Comparison of ENCODE assay signal across 16 cellular contexts in the genomic region with DNA sequence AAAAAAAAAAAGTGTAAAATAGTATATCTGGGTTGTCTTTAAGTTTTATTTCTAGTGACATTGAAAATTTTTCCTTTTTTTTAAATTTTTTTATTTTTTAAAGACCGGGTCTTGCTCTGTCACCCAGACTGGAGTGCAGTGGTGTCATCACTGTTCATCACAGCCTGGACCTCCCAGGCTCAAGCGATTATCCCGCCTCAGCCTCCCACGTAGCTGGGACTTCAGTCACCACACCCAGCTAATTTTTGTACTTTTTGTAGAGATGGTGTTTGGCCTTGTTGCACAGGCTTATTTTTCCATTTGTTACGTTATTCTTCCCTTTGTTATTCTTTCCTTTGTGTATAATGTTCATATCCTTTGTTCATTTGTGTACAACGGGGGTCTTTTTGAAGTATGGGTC. TPM values are rescaled to one million over a fixed set of nuclear protein-coding genes. Genes with fewer than 3 reads are reported as not detected.
DNase-seq lines count a peak whose midpoint lies in the region; ATAC-seq and TF ChIP-seq lines count a peak whose summit lies in the region.
"Had no signal": no experiment of that assay in that cellular context is flagged by ENCODE, and none has a peak within 500 bp of the region (broad histone marks: within the 10 kb centered on the region; RNA-seq: fewer than 3 reads in every experiment).

No MANE protein-coding gene starts in this region.

- H3K27me3 Mint-ChIP-seq in activated CD4-positive, alpha-beta T cell treated with anti-CD3 and anti-CD28 coated beads, Interleukin-2, amount 10 ng/mL, durations not matched to agents 7 days and 5 days: no peaks in the 10 kb centered on the region
- no peaks in the 10 kb centered on the region for H3K27me3 Mint-ChIP-seq in T-cell

- H3K27me3 ChIP-seq in effector memory CD4-positive, alpha-beta T cell (replicated peaks; ENCODE audit: control insufficient read depth, insufficient read depth, low read length, poor library complexity, severe bottlenecking): no peaks in the 10 kb centered on the region
- H3K27me3 ChIP-seq: cardiac muscle cell, left lung had no signal

- H3K27ac ChIP-seq in effector memory CD4-positive, alpha-beta T cell (ENCODE audit: insufficient read depth, low read length, poor library complexity, severe bottlenecking): peak overlapping the region; percentile 85
- H3K27ac ChIP-seq in skin epidermis: peak overlapping the region in 11 of 21 experiments; percentile 8 to 86 (median 52)
- H3K27ac ChIP-seq: cardiac muscle cell had no signal

- H3K4me3 ChIP-seq in effector memory CD4-positive, alpha-beta T cell (ENCODE audit: insufficient read depth, low read depth, low read length, poor library complexity, severe bottlenecking): no peak overlapping the region
- no peak overlapping the region for H3K4me3 ChIP-seq in skin epidermis
- H3K4me3 ChIP-seq: cardiac muscle cell, left lung had no signal

- H3K27ac Mint-ChIP-seq in activated CD4-positive, alpha-beta T cell treated with anti-CD3 and anti-CD28 coated beads, Interleukin-2, amount 10 ng/mL, durations not matched to agents 7 days and 5 days: peak overlapping the region; percentile 89
- H3K27ac Mint-ChIP-seq in T-cell: peak overlapping the region; percentile 86 to 96

- no peak for DNase-seq in activated CD4-positive, alpha-beta T cell treated with anti-CD3 and anti-CD28 coated beads, Interleukin-2, amount 10 ng/mL, durations not matched to agents 7 days and 5 days
- DNase-seq in activated CD4-positive, alpha-beta T cell treated with anti-CD3 and anti-CD28 coated beads for 48 hours: no peak
- DNase-seq in T-cell (no peak), SKM-1 treated with dmso at 0.1 percent for 144 hours (lab: John Stamatoyannopoulos, UW; ENCODE audit: unreplicated experiment) (no peak)
- no peak for DNase-seq in effector memory CD4-positive, alpha-beta T cell
- DNase-seq: DMS153, left lung, nucleus accumbens, PC-3 had no signal

- no peaks in the 10 kb centered on the region for H3K9me3 Mint-ChIP-seq in activated CD4-positive, alpha-beta T cell treated with anti-CD3 and anti-CD28 coated beads, Interleukin-2, amount 10 ng/mL, durations not matched to agents 7 days and 5 days
- no peaks in the 10 kb centered on the region for H3K9me3 Mint-ChIP-seq in T-cell

- POLR2A ChIA-PET in activated CD4-positive, alpha-beta T cell treated with anti-CD3 and anti-CD28 coated beads, Interleukin-2, amount 10 ng/mL, durations not matched to agents 7 days and 5 days (lab: Charles Lee): no interaction called here
- POLR2A ChIA-PET in T-cell (lab: Charles Lee): interaction anchor here in 1 of 2 donors (0.6 to 0.7 kb wide), 2 partner anchors 18 to 33 kb away, joined by 3 to 4 read pairs; no protein-coding TSS in a partner anchor

- H3K9me3 ChIP-seq in effector memory CD4-positive, alpha-beta T cell (ENCODE audit: control insufficient read depth, low read length): no peaks in the 10 kb centered on the region
- H3K9me3 ChIP-seq: left lung had no signal

- H3K36me3 Mint-ChIP-seq in activated CD4-positive, alpha-beta T cell treated with anti-CD3 and anti-CD28 coated beads, Interleukin-2, amount 10 ng/mL, durations not matched to agents 7 days and 5 days (ENCODE audit: low read depth): peaks cover 78% of the 10 kb centered on the region
- H3K36me3 Mint-ChIP-seq in T-cell: peaks cover 31% of the 10 kb centered on the region

- ATAC-seq in T-cell (replicated peaks in 1 of 4) (no peak), SK-N-SH treated with all-trans-retinoic acid at 6 μM for 48 hours (no peak), GM18505 (IDR thresholded peaks at IDR 0.05; ENCODE audit: unreplicated experiment) (no peak)
- ATAC-seq: PC-3 had no signal

- CTCF ChIA-PET in activated CD4-positive, alpha-beta T cell treated with anti-CD3 and anti-CD28 coated beads, Interleukin-2, amount 10 ng/mL, durations not matched to agents 7 days and 5 days (lab: Charles Lee): interaction anchor here (0.6 to 7.9 kb wide), 7 partner anchors 8 to 1579 kb away, joined by 3 to 58 read pairs (median 4); no protein-coding TSS in a partner anchor
- CTCF ChIA-PET in T-cell (lab: Charles Lee): interaction anchor here (0.7 to 3.0 kb wide), 7 partner anchors 9 to 115 kb away, joined by 3 to 13 read pairs (median 7); no protein-coding TSS in a partner anchor

- H3K36me3 ChIP-seq in effector memory CD4-positive, alpha-beta T cell (ENCODE audit: control insufficient read depth, insufficient read depth, low read length): peaks cover 9% of the 10 kb centered on the region

- H3K4me1 ChIP-seq in effector memory CD4-positive, alpha-beta T cell (ENCODE audit: control insufficient read depth, insufficient read depth, low read length, poor library complexity, severe bottlenecking): peaks cover 71% of the 10 kb centered on the region

- TF ChIP-seq POLR2A in GM18505 (IDR thresholded peaks at IDR 0.05; ENCODE audit: borderline replicate concordance, extremely low read depth, insufficient read depth, insufficient read length): no peak

- peaks cover 86% of the 10 kb centered on the region for H3K4me1 Mint-ChIP-seq in activated CD4-positive, alpha-beta T cell treated with anti-CD3 and anti-CD28 coated beads, Interleukin-2, amount 10 ng/mL, durations not matched to agents 7 days and 5 days
- peaks cover 83 to 92% (median 90%) of the 10 kb centered on the region in 3 donors for H3K4me1 Mint-ChIP-seq in T-cell

- peak overlapping the region; percentile 64 for H3K4me3 Mint-ChIP-seq in activated CD4-positive, alpha-beta T cell treated with anti-CD3 and anti-CD28 coated beads, Interleukin-2, amount 10 ng/mL, durations not matched to agents 7 days and 5 days
- peak overlapping the region; percentile 57 to 68 (median 57) for H3K4me3 Mint-ChIP-seq in T-cell

TF ChIP-seq in SK-N-SH treated with all-trans-retinoic acid at 6 μM for 48 hours, 23 proteins besides CTCF, POLR2A, EP300 and RAD21 (continues in another document):
- TF ChIP-seq PPARA (CRISPR knock-in tag; IDR thresholded peaks at IDR 0.05; ENCODE audit: borderline replicate concordance): no peak
- no peak for TF ChIP-seq TOX (CRISPR knock-in tag; IDR thresholded peaks at IDR 0.05; ENCODE audit: borderline replicate concordance)
- TF ChIP-seq ZNF8 (CRISPR knock-in tag; IDR thresholded peaks at IDR 0.05): no peak
- TF ChIP-seq GLIS3 (CRISPR knock-in tag; IDR thresholded peaks at IDR 0.05): no peak
- TF ChIP-seq, protein P1, sequence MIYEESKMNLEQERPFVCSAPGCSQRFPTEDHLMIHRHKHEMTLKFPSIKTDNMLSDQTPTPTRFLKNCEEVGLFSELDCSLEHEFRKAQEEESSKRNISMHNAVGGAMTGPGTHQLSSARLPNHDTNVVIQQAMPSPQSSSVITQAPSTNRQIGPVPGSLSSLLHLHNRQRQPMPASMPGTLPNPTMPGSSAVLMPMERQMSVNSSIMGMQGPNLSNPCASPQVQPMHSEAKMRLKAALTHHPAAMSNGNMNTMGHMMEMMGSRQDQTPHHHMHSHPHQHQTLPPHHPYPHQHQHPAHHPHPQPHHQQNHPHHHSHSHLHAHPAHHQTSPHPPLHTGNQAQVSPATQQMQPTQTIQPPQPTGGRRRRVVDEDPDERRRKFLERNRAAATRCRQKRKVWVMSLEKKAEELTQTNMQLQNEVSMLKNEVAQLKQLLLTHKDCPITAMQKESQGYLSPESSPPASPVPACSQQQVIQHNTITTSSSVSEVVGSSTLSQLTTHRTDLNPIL (CRISPR knock-in tag; IDR thresholded peaks at IDR 0.05; ENCODE audit: low read depth): no peak
- TF ChIP-seq, protein P2, sequence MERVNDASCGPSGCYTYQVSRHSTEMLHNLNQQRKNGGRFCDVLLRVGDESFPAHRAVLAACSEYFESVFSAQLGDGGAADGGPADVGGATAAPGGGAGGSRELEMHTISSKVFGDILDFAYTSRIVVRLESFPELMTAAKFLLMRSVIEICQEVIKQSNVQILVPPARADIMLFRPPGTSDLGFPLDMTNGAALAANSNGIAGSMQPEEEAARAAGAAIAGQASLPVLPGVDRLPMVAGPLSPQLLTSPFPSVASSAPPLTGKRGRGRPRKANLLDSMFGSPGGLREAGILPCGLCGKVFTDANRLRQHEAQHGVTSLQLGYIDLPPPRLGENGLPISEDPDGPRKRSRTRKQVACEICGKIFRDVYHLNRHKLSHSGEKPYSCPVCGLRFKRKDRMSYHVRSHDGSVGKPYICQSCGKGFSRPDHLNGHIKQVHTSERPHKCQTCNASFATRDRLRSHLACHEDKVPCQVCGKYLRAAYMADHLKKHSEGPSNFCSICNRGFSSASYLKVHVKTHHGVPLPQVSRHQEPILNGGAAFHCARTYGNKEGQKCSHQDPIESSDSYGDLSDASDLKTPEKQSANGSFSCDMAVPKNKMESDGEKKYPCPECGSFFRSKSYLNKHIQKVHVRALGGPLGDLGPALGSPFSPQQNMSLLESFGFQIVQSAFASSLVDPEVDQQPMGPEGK (CRISPR knock-in tag; IDR thresholded peaks at IDR 0.05; ENCODE audit: borderline replicate concordance): no peak
- TF ChIP-seq ZC3H10 (CRISPR knock-in tag; IDR thresholded peaks at IDR 0.05): no peak
- TF ChIP-seq CSDC2 (CRISPR knock-in tag; IDR thresholded peaks at IDR 0.05): no peak
- no peak for TF ChIP-seq ESRRG (CRISPR knock-in tag; IDR thresholded peaks at IDR 0.05)
- TF ChIP-seq, protein P3, sequence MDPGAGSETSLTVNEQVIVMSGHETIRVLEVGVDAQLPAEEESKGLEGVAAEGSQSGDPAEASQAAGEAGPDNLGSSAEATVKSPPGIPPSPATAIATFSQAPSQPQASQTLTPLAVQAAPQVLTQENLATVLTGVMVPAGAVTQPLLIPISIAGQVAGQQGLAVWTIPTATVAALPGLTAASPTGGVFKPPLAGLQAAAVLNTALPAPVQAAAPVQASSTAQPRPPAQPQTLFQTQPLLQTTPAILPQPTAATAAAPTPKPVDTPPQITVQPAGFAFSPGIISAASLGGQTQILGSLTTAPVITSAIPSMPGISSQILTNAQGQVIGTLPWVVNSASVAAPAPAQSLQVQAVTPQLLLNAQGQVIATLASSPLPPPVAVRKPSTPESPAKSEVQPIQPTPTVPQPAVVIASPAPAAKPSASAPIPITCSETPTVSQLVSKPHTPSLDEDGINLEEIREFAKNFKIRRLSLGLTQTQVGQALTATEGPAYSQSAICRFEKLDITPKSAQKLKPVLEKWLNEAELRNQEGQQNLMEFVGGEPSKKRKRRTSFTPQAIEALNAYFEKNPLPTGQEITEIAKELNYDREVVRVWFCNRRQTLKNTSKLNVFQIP (CRISPR knock-in tag; IDR thresholded peaks at IDR 0.05; ENCODE audit: borderline replicate concordance, low read depth): no peak

RNA-seq across cellular contexts. Expression of a gene that starts 30.1 kb away (rescaled TPM):
- 100 to 1,000 TPM; 127 to 143 TPM for total RNA-seq in activated CD4-positive, alpha-beta T cell treated with anti-CD3 and anti-CD28 coated beads, Interleukin-2, amount 10 ng/mL, durations not matched to agents 7 days and 5 days
- total RNA-seq in T-cell: 100 to 1,000 TPM; 130 to 204 (median 194) TPM
- total RNA-seq: PC-3 had no signal

RNA-seq across cellular contexts. Expression of a gene that starts 53.5 kb away (rescaled TPM):
- total RNA-seq in activated CD4-positive, alpha-beta T cell treated with anti-CD3 and anti-CD28 coated beads, Interleukin-2, amount 10 ng/mL, durations not matched to agents 7 days and 5 days: under 1 TPM; 0.07 to 0.10 TPM
- under 1 TPM; 0.12 to 0.26 (median 0.23) TPM for total RNA-seq in T-cell
- total RNA-seq: cardiac muscle cell, endothelial cell of umbilical vein, HT-29, PC-3, ureter had no signal
